ENCODE assay signal across 17 cellular contexts in genomic region chr2:42197792-42198191, GRCh38.
"Had no signal": no experiment of that assay in that cellular context is flagged by ENCODE, and none has a peak within 500 bp of the region (broad histone marks: within the 10 kb centered on the region; RNA-seq: fewer than 3 reads in every experiment).

No MANE protein-coding gene starts in this region.

- H3K4me3 Mint-ChIP-seq: activated naive CD4-positive, alpha-beta T cell treated with anti-CD3 and anti-CD28 coated beads, Interleukin-2, amount 10 ng/mL, durations not matched to agents 7 days and 5 days had no signal

- H3K27ac Mint-ChIP-seq: activated T-helper 2 cell treated with anti-CD3 and anti-CD28 coated beads, Interferon-gamma antibody, Interleukin-2, Interleukin-4, amounts not matched to agents 10 μg/mL and 5 μg/mL and 100 μg/mL, durations not matched to agents 14 hours and 24 hours and 36 hours had no signal

- H3K4me1 ChIP-seq: foreskin keratinocyte had no signal

- H3K9me3 Mint-ChIP-seq: activated naive CD4-positive, alpha-beta T cell treated with anti-CD3 and anti-CD28 coated beads, Interleukin-2, amount 10 ng/mL, durations not matched to agents 7 days and 5 days; activated T-helper 2 cell treated with anti-CD3 and anti-CD28 coated beads, Interferon-gamma antibody, Interleukin-2, Interleukin-4, amounts not matched to agents 10 μg/mL and 5 μg/mL and 100 μg/mL, durations not matched to agents 14 hours and 24 hours and 36 hours; naive thymus-derived CD8-positive, alpha-beta T cell had no signal

- H3K27me3 ChIP-seq: dorsolateral prefrontal cortex, foreskin keratinocyte, hepatocyte, vagina had no signal

- ATAC-seq: foreskin keratinocyte; naive thymus-derived CD8-positive, alpha-beta T cell; stimulated activated naive CD8-positive, alpha-beta T cell treated with anti-CD3 and anti-CD28 coated beads, Interleukin-15, Interleukin-2, amounts not matched to agents 100 U/mL and 50 U/mL, for 24 hours had no signal

- DNase-seq: activated CD4-positive, alpha-beta T cell treated with anti-CD3 and anti-CD28 coated beads, Interleukin-2, amount 50 U/mL, for 1 hour; activated naive CD4-positive, alpha-beta T cell treated with anti-CD3 and anti-CD28 coated beads, Interleukin-2, amount 10 ng/mL, durations not matched to agents 7 days and 5 days; dorsolateral prefrontal cortex; foreskin keratinocyte; mesenchymal stem cell; naive thymus-derived CD8-positive, alpha-beta T cell; posterior cingulate gyrus; stimulated activated CD4-positive, alpha-beta T cell treated with anti-CD3 and anti-CD28 coated beads, Interleukin-12 subunit alpha, Interleukin-12 subunit beta, amount 100 ng/mL, for 4 hours; stimulated activated CD4-positive, alpha-beta T cell treated with anti-CD3 and anti-CD28 coated beads, Interleukin-1b, Interleukin-23, amount 100 ng/mL, for 48 hours; stimulated activated CD8-positive, alpha-beta memory T cell treated with anti-CD3 and anti-CD28 coated beads, Interleukin-4, amount 100 ng/mL, for 48 hours; stimulated activated naive CD8-positive, alpha-beta T cell treated with anti-CD3 and anti-CD28 coated beads, Interleukin-15, Interleukin-2, amounts not matched to agents 100 U/mL and 50 U/mL, for 24 hours; T-helper 9 cell; trophoblast cell had no signal

- H3K36me3 ChIP-seq: vagina had no signal

- H3K9me3 ChIP-seq: vagina had no signal

- H3K27me3 Mint-ChIP-seq: activated naive CD4-positive, alpha-beta T cell treated with anti-CD3 and anti-CD28 coated beads, Interleukin-2, amount 10 ng/mL, durations not matched to agents 7 days and 5 days; naive thymus-derived CD8-positive, alpha-beta T cell had no signal

- H3K4me3 ChIP-seq: dorsolateral prefrontal cortex, hepatocyte, SK-N-MC, vagina had no signal

- H3K27ac ChIP-seq: dorsolateral prefrontal cortex, foreskin keratinocyte, SK-N-MC, vagina had no signal
